Comparison of ENCODE assay signal across 8 cellular contexts in genomic region chrX:40267334-40268118, GRCh38.
DNase-seq lines count a peak whose midpoint lies in the region; ATAC-seq lines count a peak whose summit lies in the region.

No MANE protein-coding gene starts in this region.

- H3K36me3 Mint-ChIP-seq in activated naive CD4-positive, alpha-beta T cell treated with anti-CD3 and anti-CD28 coated beads for 36 hours (ENCODE audit: low read depth): no peaks in the 10 kb centered on the region
- H3K36me3 Mint-ChIP-seq in stimulated activated memory B cell treated with anti-CD40 and anti-IgM and Interleukin-4, amounts not matched to agents 10 μg/mL and 1 μg/mL and 100 μg/mL, for 72 hours: no peaks in the 10 kb centered on the region

- H3K27ac Mint-ChIP-seq in activated naive CD4-positive, alpha-beta T cell treated with anti-CD3 and anti-CD28 coated beads for 36 hours: no peak overlapping the region
- H3K27ac Mint-ChIP-seq in stimulated activated memory B cell treated with anti-CD40 and anti-IgM and Interleukin-4, amounts not matched to agents 10 μg/mL and 1 μg/mL and 100 μg/mL, for 72 hours: peak overlapping the region; percentile 77

- peaks cover 8% of the 10 kb centered on the region for H3K4me1 Mint-ChIP-seq in activated naive CD4-positive, alpha-beta T cell treated with anti-CD3 and anti-CD28 coated beads for 36 hours (ENCODE audit: low read depth)
- H3K4me1 Mint-ChIP-seq in stimulated activated memory B cell treated with anti-CD40 and anti-IgM and Interleukin-4, amounts not matched to agents 10 μg/mL and 1 μg/mL and 100 μg/mL, for 72 hours: peaks cover 8% of the 10 kb centered on the region

- CTCF ChIA-PET in activated naive CD4-positive, alpha-beta T cell treated with anti-CD3 and anti-CD28 coated beads for 36 hours (lab: Charles Lee): interaction anchor here (0.8 to 2.3 kb wide), 4 partner anchors 32 to 537 kb away, joined by 3 to 13 read pairs (median 6); no protein-coding TSS in a partner anchor

- no peaks in the 10 kb centered on the region for H3K27me3 Mint-ChIP-seq in activated naive CD4-positive, alpha-beta T cell treated with anti-CD3 and anti-CD28 coated beads for 36 hours (ENCODE audit: low read depth)
- H3K27me3 Mint-ChIP-seq in stimulated activated memory B cell treated with anti-CD40 and anti-IgM and Interleukin-4, amounts not matched to agents 10 μg/mL and 1 μg/mL and 100 μg/mL, for 72 hours: no peaks in the 10 kb centered on the region

- no peaks in the 10 kb centered on the region for H3K9me3 Mint-ChIP-seq in activated naive CD4-positive, alpha-beta T cell treated with anti-CD3 and anti-CD28 coated beads for 36 hours
- no peaks in the 10 kb centered on the region for H3K9me3 Mint-ChIP-seq in stimulated activated memory B cell treated with anti-CD40 and anti-IgM and Interleukin-4, amounts not matched to agents 10 μg/mL and 1 μg/mL and 100 μg/mL, for 72 hours

- intact Hi-C loops in activated naive CD4-positive, alpha-beta T cell treated with anti-CD3 and anti-CD28 coated beads for 36 hours (cut with micrococcal nuclease): loop anchor here (1.0 to 10.0 kb wide), 8 partner anchors 91 to 613 kb away; no protein-coding TSS in a partner anchor
- intact Hi-C loops in left ventricle myocardium superior (cut with micrococcal nuclease): no loop called here

- DNase-seq in activated naive CD4-positive, alpha-beta T cell treated with anti-CD3 and anti-CD28 coated beads for 36 hours: no peak
- DNase-seq in activated naive CD4-positive, alpha-beta T cell treated with anti-CD3 and anti-CD28 coated beads, Interleukin-2, amount 50 U/mL, for 16 hours: no peak
- DNase-seq in UCSD-AML1 (lab: John Stamatoyannopoulos, UW; ENCODE audit: unreplicated experiment) (peak; percentile 76), left ventricle myocardium superior (no peak), amniotic stem cell (lab: John Stamatoyannopoulos, UW) (no peak), ecto neural progenitor cell (ENCODE audit: low spot score) (no peak)
- no peak for DNase-seq in activated effector memory CD4-positive, alpha-beta T cell treated with Interleukin-2 at 50 U/mL for 16 hours

- peak overlapping the region; percentile 70 for H3K4me3 Mint-ChIP-seq in activated naive CD4-positive, alpha-beta T cell treated with anti-CD3 and anti-CD28 coated beads for 36 hours
- H3K4me3 Mint-ChIP-seq in stimulated activated memory B cell treated with anti-CD40 and anti-IgM and Interleukin-4, amounts not matched to agents 10 μg/mL and 1 μg/mL and 100 μg/mL, for 72 hours: peak overlapping the region; percentile 69

- peak; percentile 52 for ATAC-seq in left ventricle myocardium superior
- ATAC-seq in stimulated activated memory B cell treated with anti-CD40 and anti-IgM and Interleukin-4, amounts not matched to agents 10 μg/mL and 1 μg/mL and 100 μg/mL, for 72 hours: peak; percentile 68
